ENCODE assay signal across 35 cellular contexts in genomic region chr9:112671256-112671655, GRCh38.
"Had no signal": no experiment of that assay in that cellular context is flagged by ENCODE, and none has a peak within 500 bp of the region (broad histone marks: within the 10 kb centered on the region; RNA-seq: fewer than 3 reads in every experiment).

No MANE protein-coding gene starts in this region.

- FAIRE-seq: bronchial epithelial cell, TTC549 had no signal

- H3K36me3 Mint-ChIP-seq: activated CD4-positive, alpha-beta memory T cell treated with anti-CD3 and anti-CD28 coated beads for 36 hours; activated naive CD4-positive, alpha-beta T cell treated with anti-CD3 and anti-CD28 coated beads, Interleukin-2, amount 10 ng/mL, durations not matched to agents 7 days and 5 days; activated naive CD4-positive, alpha-beta T cell treated with anti-CD3 and anti-CD28 coated beads, Interleukin-2, amount 50 U/mL, for 24 hours; activated naive CD8-positive, alpha-beta T cell; activated naive CD8-positive, alpha-beta T cell treated with anti-CD3 and anti-CD28 coated beads, Interleukin-2, amount 10 ng/mL, durations not matched to agents 7 days and 5 days had no signal

- H3K4me1 Mint-ChIP-seq: activated B cell treated with CpG ODN at 0.5 μM for 24 hours; activated CD4-positive, alpha-beta T cell treated with anti-CD3 and anti-CD28 coated beads, Interleukin-2, amount 10 ng/mL, durations not matched to agents 24 days and 14 days; activated naive CD4-positive, alpha-beta T cell treated with anti-CD3 and anti-CD28 coated beads, Interleukin-2, amount 10 ng/mL, durations not matched to agents 7 days and 5 days; activated naive CD4-positive, alpha-beta T cell treated with anti-CD3 and anti-CD28 coated beads, Interleukin-2, amount 50 U/mL, for 24 hours; activated naive CD8-positive, alpha-beta T cell treated with anti-CD3 and anti-CD28 coated beads, Interleukin-2, amount 50 U/mL, for 24 hours; brain; central memory CD8-positive, alpha-beta T cell had no signal

- H3K9me3 ChIP-seq: ascending aorta had no signal

- H3K9me3 Mint-ChIP-seq: activated B cell treated with CpG ODN at 0.5 μM for 24 hours; activated CD4-positive, alpha-beta memory T cell treated with anti-CD3 and anti-CD28 coated beads for 36 hours; activated CD4-positive, alpha-beta T cell treated with anti-CD3 and anti-CD28 coated beads, Interleukin-2, amount 10 ng/mL, durations not matched to agents 24 days and 14 days; activated CD8-positive, alpha-beta T cell treated with anti-CD3 and anti-CD28 coated beads for 36 hours; activated naive CD4-positive, alpha-beta T cell treated with anti-CD3 and anti-CD28 coated beads, Interleukin-2, amount 10 ng/mL, durations not matched to agents 7 days and 5 days; activated naive CD4-positive, alpha-beta T cell treated with anti-CD3 and anti-CD28 coated beads, Interleukin-2, amount 50 U/mL, for 24 hours; activated naive CD8-positive, alpha-beta T cell treated with anti-CD3 and anti-CD28 coated beads, Interleukin-2, amount 10 ng/mL, durations not matched to agents 7 days and 5 days; activated naive CD8-positive, alpha-beta T cell treated with anti-CD3 and anti-CD28 coated beads, Interleukin-2, amount 50 U/mL, for 24 hours; activated T-cell treated with anti-CD3 and anti-CD28 coated beads, Interleukin-2, amount 50 U/mL, for 24 hours; activated T-helper 2 cell treated with anti-CD3 and anti-CD28 coated beads, Interferon-gamma antibody, Interleukin-2, Interleukin-4, amounts not matched to agents 10 μg/mL and 5 μg/mL and 100 μg/mL, durations not matched to agents 14 hours and 24 hours and 36 hours; central memory CD8-positive, alpha-beta T cell; T-helper 1 cell treated with Interleukin-12 subunit alpha and Interleukin-12 subunit beta and Interleukin-4 antibody, amounts not matched to agents 30 μg/mL and 1 μg/mL, for 36 hours; T-helper 2 cell treated with Interferon-gamma antibody and Interleukin-4, amounts not matched to agents 5 μg/mL and 100 μg/mL, for 36 hours had no signal

- H3K36me3 ChIP-seq: ascending aorta, cardiac muscle cell had no signal

- H3K4me3 Mint-ChIP-seq: activated B cell treated with CpG ODN at 0.5 μM for 24 hours; activated CD4-positive, alpha-beta memory T cell treated with anti-CD3 and anti-CD28 coated beads for 36 hours; activated CD4-positive, alpha-beta T cell treated with anti-CD3 and anti-CD28 coated beads, Interleukin-2, amount 10 ng/mL, durations not matched to agents 24 days and 14 days; activated CD8-positive, alpha-beta T cell treated with anti-CD3 and anti-CD28 coated beads for 36 hours; activated naive CD4-positive, alpha-beta T cell treated with anti-CD3 and anti-CD28 coated beads, Interleukin-2, amount 10 ng/mL, durations not matched to agents 7 days and 5 days; activated naive CD4-positive, alpha-beta T cell treated with anti-CD3 and anti-CD28 coated beads, Interleukin-2, amount 50 U/mL, for 24 hours; activated naive CD8-positive, alpha-beta T cell; activated naive CD8-positive, alpha-beta T cell treated with anti-CD3 and anti-CD28 coated beads, Interleukin-2, amount 10 ng/mL, durations not matched to agents 7 days and 5 days; activated naive CD8-positive, alpha-beta T cell treated with anti-CD3 and anti-CD28 coated beads, Interleukin-2, amount 50 U/mL, for 24 hours; activated T-cell treated with anti-CD3 and anti-CD28 coated beads, Interleukin-2, amount 50 U/mL, for 24 hours; brain; central memory CD8-positive, alpha-beta T cell; T-helper 1 cell treated with Interleukin-12 subunit alpha and Interleukin-12 subunit beta and Interleukin-4 antibody, amounts not matched to agents 30 μg/mL and 1 μg/mL, for 36 hours; T-helper 2 cell treated with Interferon-gamma antibody and Interleukin-4, amounts not matched to agents 5 μg/mL and 100 μg/mL, for 36 hours had no signal

- H3K27me3 Mint-ChIP-seq: activated B cell treated with CpG ODN at 0.5 μM for 24 hours; activated CD4-positive, alpha-beta memory T cell treated with anti-CD3 and anti-CD28 coated beads for 36 hours; activated CD8-positive, alpha-beta T cell treated with anti-CD3 and anti-CD28 coated beads for 36 hours; activated naive CD4-positive, alpha-beta T cell treated with anti-CD3 and anti-CD28 coated beads, Interleukin-2, amount 10 ng/mL, durations not matched to agents 7 days and 5 days; activated naive CD4-positive, alpha-beta T cell treated with anti-CD3 and anti-CD28 coated beads, Interleukin-2, amount 50 U/mL, for 24 hours; activated naive CD8-positive, alpha-beta T cell; activated naive CD8-positive, alpha-beta T cell treated with anti-CD3 and anti-CD28 coated beads, Interleukin-2, amount 50 U/mL, for 24 hours; activated T-cell treated with anti-CD3 and anti-CD28 coated beads, Interleukin-2, amount 50 U/mL, for 24 hours; brain; central memory CD8-positive, alpha-beta T cell had no signal

- ATAC-seq: activated CD8-positive, alpha-beta T cell treated with anti-CD3 and anti-CD28 coated beads for 36 hours; activated naive CD8-positive, alpha-beta T cell treated with anti-CD3 and anti-CD28 coated beads, Interleukin-2, amount 50 U/mL, for 24 hours had no signal

- H3K27me3 ChIP-seq: ascending aorta, cardiac muscle cell had no signal

- H3K27ac ChIP-seq: ascending aorta, cardiac muscle cell, VCaP had no signal

- H3K4me3 ChIP-seq: ascending aorta, cardiac muscle cell had no signal

- H3K4me1 ChIP-seq: ascending aorta had no signal

- H3K27ac Mint-ChIP-seq: activated B cell treated with CpG ODN at 0.5 μM for 24 hours; activated CD4-positive, alpha-beta memory T cell treated with anti-CD3 and anti-CD28 coated beads for 36 hours; activated CD4-positive, alpha-beta T cell treated with anti-CD3 and anti-CD28 coated beads, Interleukin-2, amount 10 ng/mL, durations not matched to agents 24 days and 14 days; activated CD8-positive, alpha-beta T cell treated with anti-CD3 and anti-CD28 coated beads for 36 hours; activated naive CD4-positive, alpha-beta T cell treated with anti-CD3 and anti-CD28 coated beads, Interleukin-2, amount 10 ng/mL, durations not matched to agents 7 days and 5 days; activated naive CD4-positive, alpha-beta T cell treated with anti-CD3 and anti-CD28 coated beads, Interleukin-2, amount 50 U/mL, for 24 hours; activated naive CD8-positive, alpha-beta T cell; activated naive CD8-positive, alpha-beta T cell treated with anti-CD3 and anti-CD28 coated beads, Interleukin-2, amount 10 ng/mL, durations not matched to agents 7 days and 5 days; activated naive CD8-positive, alpha-beta T cell treated with anti-CD3 and anti-CD28 coated beads, Interleukin-2, amount 50 U/mL, for 24 hours; activated T-cell treated with anti-CD3 and anti-CD28 coated beads, Interleukin-2, amount 50 U/mL, for 24 hours; activated T-helper 2 cell treated with anti-CD3 and anti-CD28 coated beads, Interferon-gamma antibody, Interleukin-2, Interleukin-4, amounts not matched to agents 10 μg/mL and 5 μg/mL and 100 μg/mL, durations not matched to agents 14 hours and 24 hours and 36 hours; brain; T-helper 1 cell treated with Interleukin-12 subunit alpha and Interleukin-12 subunit beta and Interleukin-4 antibody, amounts not matched to agents 30 μg/mL and 1 μg/mL, for 36 hours; T-helper 2 cell treated with Interferon-gamma antibody and Interleukin-4, amounts not matched to agents 5 μg/mL and 100 μg/mL, for 36 hours had no signal

- DNase-seq: activated B cell treated with CpG ODN at 0.5 μM for 24 hours; activated CD4-positive, alpha-beta memory T cell treated with anti-CD3 and anti-CD28 coated beads for 36 hours; activated CD4-positive, alpha-beta T cell treated with anti-CD3 and anti-CD28 coated beads for 4 hours; activated CD4-positive, alpha-beta T cell treated with anti-CD3 and anti-CD28 coated beads, Interleukin-2, amount 10 ng/mL, durations not matched to agents 24 days and 14 days; activated CD4-positive, alpha-beta T cell treated with anti-CD3 and anti-CD28 coated beads, Interleukin-2, amount 50 U/mL, for 1 hour; activated CD4-positive, alpha-beta T cell treated with anti-CD3 and anti-CD28 coated beads, Interleukin-2, amount 50 U/mL, for 4 hours; activated CD4-positive, CD25-positive, alpha-beta regulatory T cell treated with anti-CD3 and anti-CD28 coated beads, Interleukin-2, amount 50 U/mL, for 72 hours; activated CD8-positive, alpha-beta memory T cell treated with anti-CD3 and anti-CD28 coated beads, Interleukin-2, amount 50 U/mL, for 48 hours; activated CD8-positive, alpha-beta T cell treated with anti-CD3 and anti-CD28 coated beads for 36 hours; activated effector memory CD4-positive, alpha-beta T cell treated with Interleukin-2 at 50 U/mL for 16 hours; activated gamma-delta T cell; activated naive CD4-positive, alpha-beta T cell treated with anti-CD3 and anti-CD28 coated beads, Interleukin-2, amount 10 ng/mL, durations not matched to agents 7 days and 5 days; activated naive CD4-positive, alpha-beta T cell treated with Interleukin-2 at 50 U/mL for 16 hours; activated naive CD8-positive, alpha-beta T cell treated with anti-CD3 and anti-CD28 coated beads, Interleukin-2, amount 10 ng/mL, durations not matched to agents 7 days and 5 days; activated naive CD8-positive, alpha-beta T cell treated with anti-CD3 and anti-CD28 coated beads, Interleukin-2, amount 50 U/mL, for 24 hours; activated T-cell treated with anti-CD3 and anti-CD28 coated beads, Interleukin-2, amount 50 U/mL, for 24 hours; activated T-cell treated with anti-CD3 and anti-CD28 coated beads, Interleukin-2, amount 50 U/mL, for 48 hours; amygdala; anterior cingulate cortex; cerebellar nuclear complex; T-helper 1 cell; T-helper 2 cell; T-helper 9 cell had no signal
